8 cellular contexts compared by ENCODE assay signal in the genomic region with DNA sequence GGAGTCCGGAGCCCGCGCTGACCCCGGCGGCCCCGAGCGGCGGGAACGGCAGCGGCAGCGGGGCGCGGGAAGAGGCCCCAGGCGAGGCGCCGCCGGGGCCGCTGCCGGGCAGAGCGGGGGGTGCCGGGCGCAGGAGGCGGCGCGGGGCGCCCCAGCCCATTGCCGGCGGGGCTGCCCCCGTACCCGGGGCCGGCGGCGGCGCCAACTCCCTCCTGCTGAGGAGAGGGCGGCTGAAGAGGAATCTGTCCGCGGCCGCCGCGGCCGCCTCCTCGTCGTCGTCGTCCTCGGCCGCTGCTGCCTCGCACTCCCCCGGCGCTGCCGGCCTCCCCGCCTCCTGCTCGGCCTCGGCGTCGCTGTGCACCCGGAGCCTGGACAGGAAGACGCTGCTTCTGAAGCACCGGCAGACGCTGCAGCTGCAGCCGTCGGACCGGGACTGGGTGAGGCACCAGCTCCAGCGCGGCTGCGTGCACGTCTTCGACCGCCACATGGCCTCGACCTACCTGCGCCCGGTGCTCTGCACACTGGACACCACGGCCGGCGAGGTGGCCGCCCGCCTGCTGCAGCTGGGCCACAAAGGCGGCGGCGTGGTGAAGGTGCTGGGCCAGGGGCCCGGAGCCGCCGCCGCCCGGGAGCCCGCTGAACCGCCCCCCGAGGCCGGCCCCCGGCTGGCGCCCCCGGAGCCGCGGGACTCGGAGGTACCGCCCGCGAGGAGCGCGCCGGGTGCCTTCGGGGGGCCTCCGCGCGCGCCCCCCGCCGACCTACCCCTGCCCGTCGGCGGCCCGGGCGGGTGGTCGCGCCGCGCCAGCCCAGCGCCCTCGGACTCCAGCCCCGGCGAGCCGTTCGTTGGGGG. TPM values are rescaled to one million over a fixed set of nuclear protein-coding genes. Genes with fewer than 3 reads are reported as not detected.
DNase-seq lines count a peak whose midpoint lies in the region; ATAC-seq and TF ChIP-seq lines count a peak whose summit lies in the region.

No MANE protein-coding gene starts in this region.

- no peaks in the 10 kb centered on the region for H3K9me3 ChIP-seq in CD8-positive, alpha-beta T cell (ENCODE audit: low read length)

- in situ Hi-C loops in SK-MEL-5 (cut with HindIII; ENCODE audit: low pct_unique_long_range_greater_than_20kb, low sequenced_read_pairs), result no loop called here

- no peak for TF ChIP-seq CTCF in CD8-positive, alpha-beta T cell (IDR thresholded peaks at IDR 0.05)

- peaks cover 15% of the 10 kb centered on the region for H3K4me1 ChIP-seq in CD8-positive, alpha-beta T cell (ENCODE audit: insufficient read depth, low read length)

- CTCF ChIA-PET in CD8-positive, alpha-beta T cell (lab: Charles Lee), result interaction anchor here (1.3 to 3.8 kb wide), 3 partner anchors 69 to 266 kb away, joined by 3 to 50 read pairs (median 4); no protein-coding TSS in a partner anchor

- no peaks in the 10 kb centered on the region for H3K27me3 Mint-ChIP-seq in CD8-positive, alpha-beta T cell (ENCODE audit: low read depth)
- H3K27me3 Mint-ChIP-seq in activated naive CD8-positive, alpha-beta T cell, result no peaks in the 10 kb centered on the region

- H3K4me3 ChIP-seq in CD8-positive, alpha-beta T cell (ENCODE audit: low read depth, low read length), result peak overlapping the region; percentile 48

- peaks cover 44% of the 10 kb centered on the region for H3K4me1 Mint-ChIP-seq in CD8-positive, alpha-beta T cell (ENCODE audit: low read depth)
- peaks cover 43% of the 10 kb centered on the region for H3K4me1 Mint-ChIP-seq in activated naive CD8-positive, alpha-beta T cell (ENCODE audit: low read depth)

- peak overlapping the region; percentile 74 for H3K27ac Mint-ChIP-seq in CD8-positive, alpha-beta T cell
- no peak overlapping the region for H3K27ac Mint-ChIP-seq in activated naive CD8-positive, alpha-beta T cell

- peak overlapping the region; percentile 95 for H3K4me3 Mint-ChIP-seq in CD8-positive, alpha-beta T cell
- H3K4me3 Mint-ChIP-seq in activated naive CD8-positive, alpha-beta T cell, result peak overlapping the region; percentile 65

- H3K36me3 ChIP-seq in CD8-positive, alpha-beta T cell (ENCODE audit: insufficient read depth, low read length), result no peaks in the 10 kb centered on the region

- H3K9me3 Mint-ChIP-seq in CD8-positive, alpha-beta T cell, result no peaks in the 10 kb centered on the region
- no peaks in the 10 kb centered on the region for H3K9me3 Mint-ChIP-seq in activated naive CD8-positive, alpha-beta T cell (ENCODE audit: low read depth)

- intact Hi-C loops in CD8-positive, alpha-beta T cell (cut with DNase I, micrococcal nuclease), result loop anchor here (1.0 to 10.0 kb wide), 19 partner anchors 66 to 1259 kb away; partner anchors contain the start of genes PIGN (in 2 of the 2), RELCH (in 2 of the 2), VPS4B (in 2 of the 2) and KDSR (in 1 of the 2)
- intact Hi-C loops in Right ventricle myocardium superior (cut with DNase I), result no loop called here
- intact Hi-C loops in posterior vena cava (cut with DNase I), result loop anchor here in 1 of 2 donors (10.0 kb wide), 1 partner anchor 269 kb away; no protein-coding TSS in a partner anchor

- H3K27me3 ChIP-seq in CD8-positive, alpha-beta T cell (ENCODE audit: insufficient read depth, low read length), result no peaks in the 10 kb centered on the region

- POLR2A ChIA-PET in CD8-positive, alpha-beta T cell (lab: Charles Lee), result interaction anchor here (0.7 to 2.2 kb wide), 9 partner anchors 8 to 706 kb away, joined by 3 to 10 read pairs (median 3); partner anchors contain the start of genes VPS4B and ZCCHC2

- DNase-seq in CD8-positive, alpha-beta T cell, result peak; percentile 32 to 78 (median 56)
- DNase-seq in SK-MEL-5 (ENCODE audit: low read depth, low spot score) (peak; percentile 31), Right ventricle myocardium superior (peak; percentile 78), posterior vena cava (ENCODE audit: low spot score) (peak; percentile 90), superior temporal gyrus (ENCODE audit: extremely low spot score) (no peak)

- peaks cover 7% of the 10 kb centered on the region for H3K36me3 Mint-ChIP-seq in CD8-positive, alpha-beta T cell
- H3K36me3 Mint-ChIP-seq in activated naive CD8-positive, alpha-beta T cell, result no peaks in the 10 kb centered on the region

- peak overlapping the region; percentile 32 for H3K27ac ChIP-seq in CD8-positive, alpha-beta T cell (ENCODE audit: low read depth, low read length)

- peak; percentile 23 for ATAC-seq in CD8-positive, alpha-beta T cell
- ATAC-seq in GM19438 (IDR thresholded peaks at IDR 0.05; ENCODE audit: low read depth, unreplicated experiment) (peak; percentile 24), HG03460 (IDR thresholded peaks at IDR 0.05; ENCODE audit: unreplicated experiment) (peak; percentile 26), Right ventricle myocardium superior (ENCODE audit: poor library complexity) (no peak)

RNA-seq across cellular contexts. Expression of gene PHLPP1, which starts 0.7 kb away (rescaled TPM):
- total RNA-seq in CD8-positive, alpha-beta T cell, result 10 to 100 TPM; 11.4 to 13.1 TPM
- 15.8 and 19.1 TPM in 2 replicates for total RNA-seq in SK-MEL-5 (2014; rRNA removed; shearing (Covaris generic))
- 18.7 and 25.5 TPM in 2 replicates for polyA plus RNA-seq in SK-MEL-5 (2015; cell fraction: cytosol; rRNA removed)
- 11.6 and 20.7 TPM in 2 replicates for polyA plus RNA-seq in SK-MEL-5 (2015; cell fraction: nucleus; rRNA removed)
- total RNA-seq in Right ventricle myocardium superior, result 6.2 TPM
- 10 to 100 TPM in 1 of 2 donors, 1 to 10 TPM in 1; 7.8 to 11.4 TPM for total RNA-seq in posterior vena cava
